ENCODE assay signal across 19 cellular contexts in genomic region chr17:62895650-62896301, GRCh38.
DNase-seq lines count a peak whose midpoint lies in the region; ATAC-seq and TF ChIP-seq lines count a peak whose summit lies in the region.
"Had no signal": no experiment of that assay in that cellular context is flagged by ENCODE, and none has a peak within 500 bp of the region (broad histone marks: within the 10 kb centered on the region; RNA-seq: fewer than 3 reads in every experiment).

No MANE protein-coding gene starts in this region.

- no peaks in the 10 kb centered on the region for H3K9me2 ChIP-seq in GM23338 (ENCODE audit: insufficient read depth)

- no peaks in the 10 kb centered on the region for H3K36me3 Mint-ChIP-seq in GM23338 (ENCODE audit: low read depth)
- H3K36me3 Mint-ChIP-seq in glutamatergic neuron (ENCODE audit: unreplicated experiment) = no peaks in the 10 kb centered on the region
- no peaks in the 10 kb centered on the region for H3K36me3 Mint-ChIP-seq in endothelial cell (ENCODE audit: low read depth, unreplicated experiment)
- H3K36me3 Mint-ChIP-seq: CD8-positive, alpha-beta T cell had no signal

- H3K9me3 Mint-ChIP-seq in GM23338 = no peaks in the 10 kb centered on the region; the same call in 2 of the 3 replicates
- peaks cover 5% of the 10 kb centered on the region for H3K9me3 Mint-ChIP-seq in glutamatergic neuron (ENCODE audit: unreplicated experiment)
- H3K9me3 Mint-ChIP-seq in endothelial cell (ENCODE audit: unreplicated experiment) = no peaks in the 10 kb centered on the region
- H3K9me3 Mint-ChIP-seq: activated CD4-positive, alpha-beta T cell treated with anti-CD3 and anti-CD28 coated beads, Interleukin-2, amount 10 ng/mL, durations not matched to agents 7 days and 5 days; activated T-cell treated with anti-CD3 and anti-CD28 coated beads, Interleukin-2, amount 50 U/mL, for 72 hours; CD8-positive, alpha-beta T cell; T-helper 2 cell treated with Interferon-gamma antibody and Interleukin-4, amounts not matched to agents 5 μg/mL and 100 μg/mL, for 36 hours had no signal

- peaks cover 24% of the 10 kb centered on the region for H3K4me1 ChIP-seq in GM23338 (ENCODE audit: insufficient read depth)
- peaks cover 42% of the 10 kb centered on the region for H3K4me1 ChIP-seq in SJCRH30

- H3K4me3 ChIP-seq in GM23338 (no peak overlapping the region), SJCRH30 (no peak overlapping the region)
- H3K4me3 ChIP-seq: gastroesophageal sphincter, PC-9 had no signal

- H3K36me3 ChIP-seq in GM23338 (ENCODE audit: insufficient read depth) (no peaks in the 10 kb centered on the region), SJCRH30 (no peaks in the 10 kb centered on the region)
- H3K36me3 ChIP-seq: gastroesophageal sphincter had no signal

- no peaks in the 10 kb centered on the region for H3K9me3 ChIP-seq in SJCRH30 (replicated peaks)
- H3K9me3 ChIP-seq: gastroesophageal sphincter had no signal

- no peaks in the 10 kb centered on the region for H3K79me2 ChIP-seq in GM23338 (replicated peaks; ENCODE audit: insufficient read depth)

- H3K27ac ChIP-seq in GM23338 (ENCODE audit: low read depth) (no peak overlapping the region), SJCRH30 (peak overlapping the region; percentile 54)
- H3K27ac ChIP-seq: gastroesophageal sphincter, PC-9 had no signal

- H3F3A ChIP-seq in GM23338 (replicated peaks; ENCODE audit: low read depth) = no peaks in the 10 kb centered on the region

- H3K27me3 ChIP-seq in GM23338 (ENCODE audit: insufficient read depth) (no peaks in the 10 kb centered on the region), SJCRH30 (no peaks in the 10 kb centered on the region)
- H3K27me3 ChIP-seq: gastroesophageal sphincter had no signal

- TF ChIP-seq CTCF in GM23338 (conservative IDR thresholded peaks at IDR 0.05; ENCODE audit: low read depth in 2 of 2) = no peak
- TF ChIP-seq CTCF in glutamatergic neuron (IDR thresholded peaks at IDR 0.05; ENCODE audit: partially characterized antibody, unreplicated experiment) = no peak
- no peak for TF ChIP-seq CTCF in endothelial cell (IDR thresholded peaks at IDR 0.05; ENCODE audit: unreplicated experiment)

- H3K4me2 ChIP-seq in GM23338 = no peak overlapping the region
- H3K4me2 ChIP-seq: PC-9 had no signal

- H3K4me1 Mint-ChIP-seq in GM23338 = peaks cover 22% of the 10 kb centered on the region
- peaks cover 69% of the 10 kb centered on the region for H3K4me1 Mint-ChIP-seq in glutamatergic neuron (ENCODE audit: low read depth, unreplicated experiment)
- peaks cover 61% of the 10 kb centered on the region for H3K4me1 Mint-ChIP-seq in endothelial cell (ENCODE audit: unreplicated experiment)

- no peaks in the 10 kb centered on the region for H4K20me1 ChIP-seq in GM23338 (replicated peaks; ENCODE audit: insufficient read depth)

- peaks cover 3% of the 10 kb centered on the region for H3K27me3 Mint-ChIP-seq in GM23338 (ENCODE audit: insufficient read depth, low read depth, poor library complexity)
- no peaks in the 10 kb centered on the region for H3K27me3 Mint-ChIP-seq in glutamatergic neuron (ENCODE audit: unreplicated experiment)
- peaks cover 3% of the 10 kb centered on the region for H3K27me3 Mint-ChIP-seq in endothelial cell (ENCODE audit: unreplicated experiment)
- H3K27me3 Mint-ChIP-seq: activated CD4-positive, alpha-beta T cell treated with anti-CD3 and anti-CD28 coated beads, Interleukin-2, amount 10 ng/mL, durations not matched to agents 7 days and 5 days had no signal

- ATAC-seq in GM23338 (no peak), GM18873 (IDR thresholded peaks at IDR 0.05; ENCODE audit: low FRiP score, unreplicated experiment) (no peak), GM19463 (IDR thresholded peaks at IDR 0.05; ENCODE audit: unreplicated experiment) (no peak)
- ATAC-seq: activated T-cell treated with anti-CD3 and anti-CD28 coated beads, Interleukin-2, amount 50 U/mL, for 72 hours; CD8-positive, alpha-beta T cell; gastroesophageal sphincter; HCT116 had no signal

- 0 out of 2 replicates have a peak overlapping the region, but pooled peaks have one; percentile 56 for H2AFZ ChIP-seq in GM23338
- H2AFZ ChIP-seq: PC-9 had no signal

- DNase-seq in GM23338 (ENCODE audit: low spot score) = no peak
- no peak for DNase-seq in SJCRH30
- no peak for DNase-seq in glutamatergic neuron
- DNase-seq in pons (ENCODE audit: low spot score) = peak; percentile 64
- no peak for DNase-seq in endothelial cell (ENCODE audit: low spot score)
- no peak for DNase-seq in activated CD4-positive, alpha-beta T cell treated with anti-CD3 and anti-CD28 coated beads, Interleukin-2, amount 50 U/mL, for 1 hour
- DNase-seq: activated CD4-positive, alpha-beta T cell treated with anti-CD3 and anti-CD28 coated beads, Interleukin-2, amount 10 ng/mL, durations not matched to agents 7 days and 5 days; activated T-cell treated with anti-CD3 and anti-CD28 coated beads, Interleukin-2, amount 50 U/mL, for 72 hours; CD8-positive, alpha-beta T cell; left cardiac atrium; NCI-H1092; NCI-H446; small intestine had no signal

- H3K27ac Mint-ChIP-seq in GM23338 (no peak overlapping the region), glutamatergic neuron (ENCODE audit: unreplicated experiment) (peak overlapping the region; percentile 75), endothelial cell (ENCODE audit: unreplicated experiment) (no peak overlapping the region)
- H3K27ac Mint-ChIP-seq: activated CD4-positive, alpha-beta T cell treated with anti-CD3 and anti-CD28 coated beads, Interleukin-2, amount 10 ng/mL, durations not matched to agents 7 days and 5 days; activated T-cell treated with anti-CD3 and anti-CD28 coated beads, Interleukin-2, amount 50 U/mL, for 72 hours; CD8-positive, alpha-beta T cell; T-helper 2 cell treated with Interferon-gamma antibody and Interleukin-4, amounts not matched to agents 5 μg/mL and 100 μg/mL, for 36 hours had no signal

- H3K4me3 Mint-ChIP-seq in GM23338 (no peak overlapping the region), glutamatergic neuron (ENCODE audit: unreplicated experiment) (no peak overlapping the region), endothelial cell (ENCODE audit: unreplicated experiment) (no peak overlapping the region)
- H3K4me3 Mint-ChIP-seq: activated CD4-positive, alpha-beta T cell treated with anti-CD3 and anti-CD28 coated beads, Interleukin-2, amount 10 ng/mL, durations not matched to agents 7 days and 5 days; activated T-cell treated with anti-CD3 and anti-CD28 coated beads, Interleukin-2, amount 50 U/mL, for 72 hours; CD8-positive, alpha-beta T cell; T-helper 2 cell treated with Interferon-gamma antibody and Interleukin-4, amounts not matched to agents 5 μg/mL and 100 μg/mL, for 36 hours had no signal

TF ChIP-seq in GM23338, 12 proteins besides CTCF, POLR2A, EP300 and RAD21 (continues in another document):
- TF ChIP-seq ZNF331 (CRISPR knock-in tag; IDR thresholded peaks at IDR 0.05; ENCODE audit: low read depth) (no peak), POLR2AphosphoS5 (IDR thresholded peaks at IDR 0.05; ENCODE audit: low read depth) (no peak), ZNF114 (CRISPR knock-in tag; IDR thresholded peaks at IDR 0.05) (no peak), REST (IDR thresholded peaks at IDR 0.05; ENCODE audit: unreplicated experiment) (no peak), JUNB (IDR thresholded peaks at IDR 0.05; ENCODE audit: unreplicated experiment) (no peak), CREB1 (CRISPR knock-in tag; IDR thresholded peaks at IDR 0.05; ENCODE audit: low read depth) (no peak), NANOG (IDR thresholded peaks at IDR 0.05; ENCODE audit: borderline replicate concordance) (no peak), ETS1 (IDR thresholded peaks at IDR 0.05) (no peak), EZH2phosphoT487 (IDR thresholded peaks at IDR 0.05; ENCODE audit: unreplicated experiment) (no peak)
